13 cellular contexts compared by ENCODE assay signal in genomic region chr2:3179208-3179607, GRCh38.
DNase-seq lines count a peak whose midpoint lies in the region; ATAC-seq and TF ChIP-seq lines count a peak whose summit lies in the region.
"Had no signal": no experiment of that assay in that cellular context is flagged by ENCODE, and none has a peak within 500 bp of the region (broad histone marks: within the 10 kb centered on the region; RNA-seq: fewer than 3 reads in every experiment).

No MANE protein-coding gene starts in this region.

- no peak overlapping the region for H3K4me3 ChIP-seq in endodermal cell (ENCODE audit: low read length)
- H3K4me3 ChIP-seq: HAP-1 had no signal

- H3K4me1 ChIP-seq in endodermal cell (ENCODE audit: control insufficient read depth, insufficient read depth, low read length): no peaks in the 10 kb centered on the region
- H3K4me1 ChIP-seq: HAP-1 had no signal

- H3K27ac Mint-ChIP-seq in activated naive CD4-positive, alpha-beta T cell treated with anti-CD3 and anti-CD28 coated beads for 36 hours: no peak overlapping the region
- peak overlapping the region; percentile 35 for H3K27ac Mint-ChIP-seq in endodermal cell
- H3K27ac Mint-ChIP-seq in stimulated activated naive CD8-positive, alpha-beta T cell treated with anti-CD3 and anti-CD28 coated beads, Interleukin-15, amount 100 ng/mL, for 72 hours: peak overlapping the region; percentile 21 to 80
- no peak overlapping the region for H3K27ac Mint-ChIP-seq in T-helper 2 cell treated with Interferon-gamma antibody and Interleukin-4, amounts not matched to agents 5 μg/mL and 100 μg/mL, for 36 hours

- H3K4me3 Mint-ChIP-seq in activated naive CD4-positive, alpha-beta T cell treated with anti-CD3 and anti-CD28 coated beads for 36 hours: no peak overlapping the region
- H3K4me3 Mint-ChIP-seq in endodermal cell: no peak overlapping the region
- H3K4me3 Mint-ChIP-seq in stimulated activated naive CD8-positive, alpha-beta T cell treated with anti-CD3 and anti-CD28 coated beads, Interleukin-15, amount 100 ng/mL, for 72 hours: no peak overlapping the region
- H3K4me3 Mint-ChIP-seq in T-helper 2 cell treated with Interferon-gamma antibody and Interleukin-4, amounts not matched to agents 5 μg/mL and 100 μg/mL, for 36 hours: no peak overlapping the region
- H3K4me3 Mint-ChIP-seq: naive thymus-derived CD4-positive, alpha-beta T cell had no signal

- intact Hi-C loops in activated naive CD4-positive, alpha-beta T cell treated with anti-CD3 and anti-CD28 coated beads for 36 hours (cut with micrococcal nuclease): loop anchor here (1.0 to 10.0 kb wide), 4 partner anchors 100 to 476 kb away; partner anchors contain the start of gene ALLC

- H3K36me3 ChIP-seq in endodermal cell (ENCODE audit: control insufficient read depth, insufficient read depth, low read length): no peaks in the 10 kb centered on the region
- H3K36me3 ChIP-seq: HAP-1 had no signal

- H3K9me3 ChIP-seq in endodermal cell (ENCODE audit: control insufficient read depth, low read length): no peaks in the 10 kb centered on the region
- H3K9me3 ChIP-seq: HAP-1 had no signal

- CTCF ChIA-PET in activated naive CD4-positive, alpha-beta T cell treated with anti-CD3 and anti-CD28 coated beads for 36 hours (lab: Charles Lee): interaction anchor here (0.6 to 1.3 kb wide), 3 partner anchors 23 to 118 kb away, joined by 3 to 4 read pairs (median 3); no protein-coding TSS in a partner anchor

- WGBS in endodermal cell (ENCODE audit: insufficient coverage in 1 of 2, insufficient read length in 1 of 2), 2 experiments: 80 to 85% methylated on average over 17 of the region's 17 CpGs

- H3K4me1 Mint-ChIP-seq in activated naive CD4-positive, alpha-beta T cell treated with anti-CD3 and anti-CD28 coated beads for 36 hours (ENCODE audit: low read depth): no peaks in the 10 kb centered on the region
- H3K4me1 Mint-ChIP-seq in endodermal cell: no peaks in the 10 kb centered on the region
- no peaks in the 10 kb centered on the region for H3K4me1 Mint-ChIP-seq in stimulated activated naive CD8-positive, alpha-beta T cell treated with anti-CD3 and anti-CD28 coated beads, Interleukin-15, amount 100 ng/mL, for 72 hours
- H3K4me1 Mint-ChIP-seq in T-helper 2 cell treated with Interferon-gamma antibody and Interleukin-4, amounts not matched to agents 5 μg/mL and 100 μg/mL, for 36 hours (ENCODE audit: low read depth): no peaks in the 10 kb centered on the region

- H3K36me3 Mint-ChIP-seq in activated naive CD4-positive, alpha-beta T cell treated with anti-CD3 and anti-CD28 coated beads for 36 hours (ENCODE audit: low read depth): peaks cover 4% of the 10 kb centered on the region
- peaks cover 7% of the 10 kb centered on the region for H3K36me3 Mint-ChIP-seq in endodermal cell (ENCODE audit: low read depth)
- H3K36me3 Mint-ChIP-seq in T-helper 2 cell treated with Interferon-gamma antibody and Interleukin-4, amounts not matched to agents 5 μg/mL and 100 μg/mL, for 36 hours (ENCODE audit: low read depth): no peaks in the 10 kb centered on the region

- TF ChIP-seq CTCF in endodermal cell (conservative IDR thresholded peaks at IDR 0.05): peak; percentile 78

- H3K27me3 ChIP-seq in endodermal cell (ENCODE audit: control insufficient read depth, insufficient read depth, low read length, poor library complexity, severe bottlenecking): no peaks in the 10 kb centered on the region

- H3K9ac ChIP-seq in endodermal cell (ENCODE audit: extremely low read depth, low read length, poor library complexity, severe bottlenecking): no peak overlapping the region

- peak; percentile 60 for DNase-seq in activated naive CD4-positive, alpha-beta T cell treated with anti-CD3 and anti-CD28 coated beads for 36 hours
- no peak for DNase-seq in activated naive CD4-positive, alpha-beta T cell treated with anti-CD3 and anti-CD28 coated beads, Interleukin-2, amount 50 U/mL, for 16 hours
- DNase-seq in NAMALWA (ENCODE audit: low spot score) (peak; percentile 14), endodermal cell (peak; percentile 87), KG1 (lab: John Stamatoyannopoulos, UW) (no peak)
- DNase-seq in stimulated activated naive CD8-positive, alpha-beta T cell treated with anti-CD3 and anti-CD28 coated beads, Interleukin-15, amount 100 ng/mL, for 72 hours: peak in 1 of 2 donors; percentile 35
- no peak for DNase-seq in T-helper 2 cell treated with Interferon-gamma antibody and Interleukin-4, amounts not matched to agents 5 μg/mL and 100 μg/mL, for 36 hours (ENCODE audit: low spot score)
- DNase-seq: NCI-H510A, T-helper 2 cell, trophoblast cell had no signal

- peak; percentile 32 for ATAC-seq in stimulated activated naive CD8-positive, alpha-beta T cell treated with anti-CD3 and anti-CD28 coated beads, Interleukin-15, amount 100 ng/mL, for 72 hours
- ATAC-seq in HG03095 (IDR thresholded peaks at IDR 0.05; ENCODE audit: unreplicated experiment): no peak
- ATAC-seq: naive thymus-derived CD4-positive, alpha-beta T cell had no signal

- no peak overlapping the region for H3K27ac ChIP-seq in endodermal cell (ENCODE audit: low read depth, low read length)

- no peaks in the 10 kb centered on the region for H3K9me3 Mint-ChIP-seq in activated naive CD4-positive, alpha-beta T cell treated with anti-CD3 and anti-CD28 coated beads for 36 hours
- no peaks in the 10 kb centered on the region for H3K9me3 Mint-ChIP-seq in endodermal cell
- H3K9me3 Mint-ChIP-seq in stimulated activated naive CD8-positive, alpha-beta T cell treated with anti-CD3 and anti-CD28 coated beads, Interleukin-15, amount 100 ng/mL, for 72 hours: no peaks in the 10 kb centered on the region
- H3K9me3 Mint-ChIP-seq in T-helper 2 cell treated with Interferon-gamma antibody and Interleukin-4, amounts not matched to agents 5 μg/mL and 100 μg/mL, for 36 hours: no peaks in the 10 kb centered on the region
- H3K9me3 Mint-ChIP-seq: naive thymus-derived CD4-positive, alpha-beta T cell had no signal

- no peaks in the 10 kb centered on the region for H3K27me3 Mint-ChIP-seq in activated naive CD4-positive, alpha-beta T cell treated with anti-CD3 and anti-CD28 coated beads for 36 hours (ENCODE audit: low read depth)
- H3K27me3 Mint-ChIP-seq in endodermal cell (ENCODE audit: insufficient read depth): no peaks in the 10 kb centered on the region
- H3K27me3 Mint-ChIP-seq in stimulated activated naive CD8-positive, alpha-beta T cell treated with anti-CD3 and anti-CD28 coated beads, Interleukin-15, amount 100 ng/mL, for 72 hours: no peaks in the 10 kb centered on the region
- H3K27me3 Mint-ChIP-seq in T-helper 2 cell treated with Interferon-gamma antibody and Interleukin-4, amounts not matched to agents 5 μg/mL and 100 μg/mL, for 36 hours (ENCODE audit: low read depth): no peaks in the 10 kb centered on the region
- H3K27me3 Mint-ChIP-seq: naive thymus-derived CD4-positive, alpha-beta T cell had no signal

Comparison
In these comparisons a context has a peak if more than half of its experiments do, and no peak if none do; other contexts are left out.
1. DNase-seq: peak in activated naive CD4-positive, alpha-beta T cell treated with anti-CD3 and anti-CD28 coated beads for 36 hours (single experiment), NAMALWA (single experiment) and endodermal cell (single experiment); none in activated naive CD4-positive, alpha-beta T cell treated with anti-CD3 and anti-CD28 coated beads, Interleukin-2, amount 50 U/mL, for 16 hours (single experiment), T-helper 2 cell treated with Interferon-gamma antibody and Interleukin-4, amounts not matched to agents 5 μg/mL and 100 μg/mL, for 36 hours (single experiment) and KG1 (single experiment).
2. H3K27ac Mint-ChIP-seq: peak in endodermal cell (single experiment) and stimulated activated naive CD8-positive, alpha-beta T cell treated with anti-CD3 and anti-CD28 coated beads, Interleukin-15, amount 100 ng/mL, for 72 hours (2 of 2); none in activated naive CD4-positive, alpha-beta T cell treated with anti-CD3 and anti-CD28 coated beads for 36 hours (single experiment) and T-helper 2 cell treated with Interferon-gamma antibody and Interleukin-4, amounts not matched to agents 5 μg/mL and 100 μg/mL, for 36 hours (single experiment).